In genomic region chr6:104955491-104955890, GRCh38 we compare ENCODE assay signal across 20 cellular contexts. TPM values are rescaled to one million over a fixed set of nuclear protein-coding genes. Genes with fewer than 3 reads are reported as not detected.
DNase-seq lines count a peak whose midpoint lies in the region; ATAC-seq, FAIRE-seq and TF ChIP-seq lines count a peak whose summit lies in the region.
"Had no signal": no experiment of that assay in that cellular context is flagged by ENCODE, and none has a peak within 500 bp of the region (broad histone marks: within the 10 kb centered on the region; RNA-seq: fewer than 3 reads in every experiment).

No MANE protein-coding gene starts in this region.

- H3K9ac ChIP-seq in H1 (replicated peaks in 1 of 4; ENCODE audit: extremely low read depth in 1 of 4, low read depth in 3 of 4, low read length in 3 of 4) = peak overlapping the region in 3 of 4 experiments; percentile 5 to 89 (median 88); a peak in 4 of 7 replicates
- no peak overlapping the region for H3K9ac ChIP-seq in neural cell (ENCODE audit: low read length)

- H2AFZ ChIP-seq in H1 (ENCODE audit: low read length) = no peak overlapping the region
- H2AFZ ChIP-seq in neural cell (ENCODE audit: low read depth, low read length) = no peak overlapping the region

- TF ChIP-seq RAD21 in H1 (IDR thresholded peaks at IDR 0.05 in 1 of 2, conservative IDR thresholded peaks at IDR 0.05 in 1 of 2; ENCODE audit: low read depth in 2 of 2, low read length in 2 of 2) (peak in 1 of 2 experiments; percentile 8; a peak in 1 of 4 replicates), neural cell (conservative IDR thresholded peaks at IDR 0.05) (no peak)

- TF ChIP-seq CTCF in H1 (IDR thresholded peaks at IDR 0.05; ENCODE audit: control extremely low read depth in 1 of 3, insufficient read depth in 1 of 3, low read depth in 1 of 3, low read length in 3 of 3) = no peak
- TF ChIP-seq CTCF in neural cell (IDR thresholded peaks at IDR 0.05; ENCODE audit: poor library complexity, severe bottlenecking) = no peak
- TF ChIP-seq CTCF in stomach (IDR thresholded peaks at IDR 0.05) = no peak

- H3K56ac ChIP-seq in H1 (replicated peaks; ENCODE audit: insufficient read length, low read depth, low read length) = peak overlapping the region; percentile 71

- H2AK5ac ChIP-seq in H1 (ENCODE audit: low read depth, low read length) = no peak overlapping the region

- peak; percentile 70 for FAIRE-seq in H1 (lab: Jason Lieb, UNC)
- FAIRE-seq: GM12892 had no signal

- peak overlapping the region; percentile 40 for H3K4me3 ChIP-seq in H7 (ENCODE audit: insufficient read depth, low read depth, low read length)
- peak overlapping the region; percentile 35 to 90 (median 38); a peak in 7 of 8 replicates for H3K4me3 ChIP-seq in H1 (ENCODE audit: extremely low read depth in 1 of 4, insufficient read depth in 2 of 4, low read depth in 3 of 4, low read length in 4 of 4)
- no peak overlapping the region for H3K4me3 ChIP-seq in neural cell (ENCODE audit: low read length)
- no peak overlapping the region for H3K4me3 ChIP-seq in stomach
- H3K4me3 ChIP-seq: gastroesophageal sphincter, PC-9, thoracic aorta had no signal

- intact Hi-C loops in stomach (cut with DNase I; ENCODE audit: low total_unique reads) = no loop called here

- no peaks in the 10 kb centered on the region for H3K79me1 ChIP-seq in H1 (ENCODE audit: low read depth, low read length)

- no peak overlapping the region for H2BK15ac ChIP-seq in H1 (ENCODE audit: low read length)

- no peaks in the 10 kb centered on the region for H3K9me2 ChIP-seq in neural cell (ENCODE audit: insufficient read depth, low read length)

- H3K18ac ChIP-seq in H1 (ENCODE audit: extremely low read depth, low read length) = peak overlapping the region; percentile 10; the same call in 1 of the 2 replicates

- H3K27ac ChIP-seq in H1 (ENCODE audit: low read depth, low read length) (peak overlapping the region; percentile 98), neural cell (ENCODE audit: low read length) (peak overlapping the region; percentile 82), stomach (no peak overlapping the region)
- H3K27ac ChIP-seq: C4-2B, gastroesophageal sphincter, PC-9, thoracic aorta had no signal

- no peak overlapping the region for H2BK20ac ChIP-seq in H1 (ENCODE audit: low read length)

- no peaks in the 10 kb centered on the region for H3K36me3 ChIP-seq in H7 (replicated peaks; ENCODE audit: control insufficient read depth, insufficient read depth, low read length)
- H3K36me3 ChIP-seq in H1 (ENCODE audit: control insufficient read depth in 2 of 4, insufficient read depth in 4 of 4, low read length in 3 of 4) = peaks cover 0 to 15% (median 0%) of the 10 kb centered on the region in 4 experiments; a peak in 1 of 8 replicates
- no peaks in the 10 kb centered on the region for H3K36me3 ChIP-seq in neural cell (ENCODE audit: insufficient read depth, low read length)
- H3K36me3 ChIP-seq in stomach = no peaks in the 10 kb centered on the region
- H3K36me3 ChIP-seq: gastroesophageal sphincter, thoracic aorta had no signal

- H3K79me2 ChIP-seq in H1 (ENCODE audit: control insufficient read depth in 1 of 2, insufficient read depth in 2 of 2, low read length in 2 of 2) (peaks cover 0 to 33% of the 10 kb centered on the region in 2 experiments; a peak in 3 of 4 replicates), neural cell (replicated peaks; ENCODE audit: insufficient read depth, low read length) (peaks cover 84% of the 10 kb centered on the region)

- H3F3A ChIP-seq in neural cell (ENCODE audit: insufficient read depth, low read length, poor library complexity, severe bottlenecking) = peaks cover 4% of the 10 kb centered on the region

- no peak for ATAC-seq in GM18505 (IDR thresholded peaks at IDR 0.05; ENCODE audit: unreplicated experiment)
- ATAC-seq in HG02840 (IDR thresholded peaks at IDR 0.05; ENCODE audit: low FRiP score, unreplicated experiment) = no peak
- ATAC-seq: activated naive CD8-positive, alpha-beta T cell treated with anti-CD3 and anti-CD28 coated beads, Interleukin-2, amount 50 U/mL, for 24 hours; activated T-cell treated with anti-CD3 and anti-CD28 coated beads, Interleukin-2, amount 50 U/mL, for 4 hours; gastroesophageal sphincter had no signal

- H2BK120ac ChIP-seq in H1 (replicated peaks; ENCODE audit: low read depth, low read length) = peak overlapping the region; percentile 68

- POLR2A ChIA-PET in H1 (lab: Charles Lee; ENCODE audit: partially characterized antibody) = interaction anchor here (0.6 to 10.2 kb wide), 23 partner anchors 12 to 259 kb away, joined by 3 to 251 read pairs (median 10); no protein-coding TSS in a partner anchor

- 0% methylated on average over 5 of the region's 5 CpGs; no CpG with 5 or more reads in 1 of the 2 experiments for WGBS in H1 (ENCODE audit: extremely low coverage in 1 of 2, insufficient coverage in 1 of 2, insufficient read length in 1 of 2, insufficient replicate concordance in 2 of 2, low coverage in 1 of 2, low lambda C conversion rate in 2 of 2, missing lambda C conversion rate in 1 of 2), 2 experiments
- 20 to 26% (median 24%) methylated on average over 5 of the region's 5 CpGs for WGBS in stomach, 5 donors

- H3K27me3 ChIP-seq in H7 (ENCODE audit: control insufficient read depth, insufficient read depth, low read length) = no peaks in the 10 kb centered on the region
- no peaks in the 10 kb centered on the region for H3K27me3 ChIP-seq in H1 (replicated peaks in 1 of 4; ENCODE audit: control insufficient read depth in 3 of 4, extremely low read depth in 1 of 4, insufficient read depth in 3 of 4, low read length in 3 of 4)
- peaks cover 35% of the 10 kb centered on the region for H3K27me3 ChIP-seq in neural cell (ENCODE audit: insufficient read depth, low read depth, low read length)
- H3K27me3 ChIP-seq in stomach = peaks cover 18 to 99% (median 79%) of the 10 kb centered on the region in 3 donors

- peak overlapping the region; percentile 99 for H4K5ac ChIP-seq in H1 (ENCODE audit: insufficient read length, low read depth, low read length)

- peaks cover 9% of the 10 kb centered on the region for H3K23me2 ChIP-seq in H1 (ENCODE audit: low read depth, low read length)

- H2BK12ac ChIP-seq in H1 (ENCODE audit: low read depth, low read length) = peak overlapping the region; percentile 91; the same call in 1 of the 2 replicates

- peak overlapping the region; percentile 80; the same call in 1 of the 2 replicates for H2BK5ac ChIP-seq in H1 (ENCODE audit: low read depth, low read length)

- TF ChIP-seq EP300 in H1 (IDR thresholded peaks at IDR 0.05; ENCODE audit: borderline replicate concordance in 1 of 2, low read depth in 2 of 2, low read length in 2 of 2) (0 out of 3 replicates have a peak, but pooled peaks of 1 of the 2 experiments have one; percentile 24), neural cell (conservative IDR thresholded peaks at IDR 0.05; ENCODE audit: poor library complexity, severe bottlenecking) (no peak), stomach (IDR thresholded peaks at IDR 0.05) (no peak)

- no peak overlapping the region for H3K23ac ChIP-seq in H1 (ENCODE audit: insufficient read length)

- TF ChIP-seq POLR2A in H1 (IDR thresholded peaks at IDR 0.05; ENCODE audit: control extremely low read depth in 1 of 2, low read depth in 2 of 2, low read length in 2 of 2) (no peak), GM18505 (IDR thresholded peaks at IDR 0.05; ENCODE audit: borderline replicate concordance, extremely low read depth, insufficient read depth, insufficient read length) (no peak), stomach (IDR thresholded peaks at IDR 0.05) (no peak)

- H4K20me1 ChIP-seq in H1 (replicated peaks in 1 of 2; ENCODE audit: control insufficient read depth in 1 of 2, insufficient read depth in 2 of 2, low read length in 2 of 2) = no peaks in the 10 kb centered on the region
- no peaks in the 10 kb centered on the region for H4K20me1 ChIP-seq in neural cell (ENCODE audit: insufficient read depth)

- H3K4me2 ChIP-seq in H1 (ENCODE audit: insufficient read depth in 1 of 2, low read depth in 2 of 2, low read length in 2 of 2) = peak overlapping the region; percentile 78 to 89
- no peak overlapping the region for H3K4me2 ChIP-seq in neural cell (ENCODE audit: low read length)
- H3K4me2 ChIP-seq: PC-9 had no signal

- H3K4me1 ChIP-seq in H1 (replicated peaks in 1 of 4; ENCODE audit: control insufficient read depth in 3 of 4, insufficient read depth in 4 of 4, low read length in 3 of 4) (peaks cover 2 to 9% (median 5%) of the 10 kb centered on the region in 4 experiments; a peak in 4 of 7 replicates), stomach (peaks cover 0 to 10% (median 4%) of the 10 kb centered on the region in 4 donors)

- DNase-seq in H7 = peak; percentile 61
- DNase-seq in NAMALWA (ENCODE audit: low spot score) = peak; percentile 32
- no peak for DNase-seq in H1 (ENCODE audit: low read depth in 1 of 2, low spot score in 2 of 2)
- no peak for DNase-seq in stomach
- DNase-seq: activated CD4-positive, alpha-beta T cell treated with anti-CD3 and anti-CD28 coated beads, Interleukin-2, amount 10 ng/mL, durations not matched to agents 24 days and 14 days; activated naive CD8-positive, alpha-beta T cell treated with anti-CD3 and anti-CD28 coated beads, Interleukin-2, amount 50 U/mL, for 24 hours; activated T-cell treated with anti-CD3 and anti-CD28 coated beads, Interleukin-2, amount 50 U/mL, for 4 hours; central memory CD4-positive, alpha-beta T cell; DMS79; NCI-H1105 treated with DMSO at 0.1 percent for 48 hours; PC-9; T-helper 2 cell had no signal

- no peak overlapping the region for H3K14ac ChIP-seq in H1 (ENCODE audit: insufficient read length)

- H3K4ac ChIP-seq in H1 (replicated peaks; ENCODE audit: insufficient read length, low read depth, low read length) = no peak overlapping the region

- H3K9me3 ChIP-seq in H1 (ENCODE audit: insufficient read depth in 2 of 2, low read depth in 1 of 2, low read length in 1 of 2) (no peaks in the 10 kb centered on the region), neural cell (ENCODE audit: low read length) (no peaks in the 10 kb centered on the region), stomach (peaks cover 0 to 14% (median 6%) of the 10 kb centered on the region in 4 donors)
- H3K9me3 ChIP-seq: thoracic aorta had no signal

- CTCF ChIA-PET in H1 (lab: Charles Lee; ENCODE audit: partially characterized antibody) = interaction anchor here (0.8 to 1.7 kb wide), 10 partner anchors 8 to 121 kb away, joined by 3 to 8 read pairs (median 4); partner anchors contain the start of gene HACE1

- no peak overlapping the region for H4K91ac ChIP-seq in H1 (replicated peaks; ENCODE audit: insufficient read length, low read length)

- no peak overlapping the region for H4K8ac ChIP-seq in H1 (ENCODE audit: extremely low read depth, insufficient read depth, low read length)

RNA-seq across cellular contexts. Expression of gene LIN28B, which starts 1.4 kb away (rescaled TPM):
- 45.6 and 61.2 TPM in 2 replicates for total RNA-seq in H7 (2014; rRNA removed; shearing (Covaris generic))
- total RNA-seq in H1 (2021; fragmentation: NEBNext Ultra II Directional; extraction: Animal tissue kit (Norgen Biotek cat#: 25700)) = 92.4 and 94.7 TPM in 2 replicates
- 14.2 and 27.4 TPM in 2 replicates for polyA plus RNA-seq in H1 (2011; rRNA removed)
- 27.9 TPM for polyA plus RNA-seq in H1 (2011; cell fraction: cytosol; rRNA removed)
- 14.8 TPM for polyA plus RNA-seq in H1 (2011; cell fraction: nucleus; rRNA removed)
- 30.9 to 50.6 TPM (median 37.4 TPM) in 4 replicates for polyA plus RNA-seq in H1 (2012, experiment 1 of 2)
- 3.5 TPM for polyA plus RNA-seq in H1 (2012, experiment 2 of 2)
- 47.8 TPM for polyA plus RNA-seq in H1 (2013, experiment 1 of 2)
- polyA plus RNA-seq in H1 (2013, experiment 2 of 2) = 45.4 TPM
- polyA minus RNA-seq in H1 (2011; rRNA and poly(A)+ RNA removed) = 53.3 and 71.1 TPM in 2 replicates
- polyA minus RNA-seq in H1 (2011; cell fraction: cytosol; rRNA and poly(A)+ RNA removed) = 44.4 TPM
- polyA minus RNA-seq in H1 (2011; cell fraction: nucleus; rRNA and poly(A)+ RNA removed) = 56.2 TPM
- 17.4 and 19.1 TPM in 2 replicates for polyA plus RNA-seq in neural cell
- polyA minus RNA-seq in neural cell = 39.9 and 41.0 TPM in 2 replicates
- not detected for total RNA-seq in stomach
- not detected for polyA plus RNA-seq in stomach
- total RNA-seq: activated CD4-positive, alpha-beta T cell treated with anti-CD3 and anti-CD28 coated beads, Interleukin-2, amount 10 ng/mL, durations not matched to agents 24 days and 14 days; gastroesophageal sphincter; HT-29; PC-9; thoracic aorta had no signal

Comparison
In these comparisons a context has a peak if more than half of its experiments do, and no peak if none do; other contexts are left out.
1. DNase-seq: peak in H7 (single experiment) and NAMALWA (single experiment); none in H1 (0 of 2) and stomach (single experiment).
2. H3K4me3 ChIP-seq: peak in H7 (single experiment) and H1 (4 of 4); none in neural cell (single experiment) and stomach (0 of 4).
3. H3K27ac ChIP-seq: peak in H1 (single experiment) and neural cell (single experiment); none in stomach (0 of 5).
4. RNA of gene LIN28B, which starts 1.4 kb away (total RNA-seq): 92.4 to 94.7 TPM in H1 and 45.6 to 61.2 TPM in H7; not detected in stomach; every median in the first group is over 10 times any median in the second.